23 cellular contexts compared by ENCODE assay signal in the genomic region with DNA sequence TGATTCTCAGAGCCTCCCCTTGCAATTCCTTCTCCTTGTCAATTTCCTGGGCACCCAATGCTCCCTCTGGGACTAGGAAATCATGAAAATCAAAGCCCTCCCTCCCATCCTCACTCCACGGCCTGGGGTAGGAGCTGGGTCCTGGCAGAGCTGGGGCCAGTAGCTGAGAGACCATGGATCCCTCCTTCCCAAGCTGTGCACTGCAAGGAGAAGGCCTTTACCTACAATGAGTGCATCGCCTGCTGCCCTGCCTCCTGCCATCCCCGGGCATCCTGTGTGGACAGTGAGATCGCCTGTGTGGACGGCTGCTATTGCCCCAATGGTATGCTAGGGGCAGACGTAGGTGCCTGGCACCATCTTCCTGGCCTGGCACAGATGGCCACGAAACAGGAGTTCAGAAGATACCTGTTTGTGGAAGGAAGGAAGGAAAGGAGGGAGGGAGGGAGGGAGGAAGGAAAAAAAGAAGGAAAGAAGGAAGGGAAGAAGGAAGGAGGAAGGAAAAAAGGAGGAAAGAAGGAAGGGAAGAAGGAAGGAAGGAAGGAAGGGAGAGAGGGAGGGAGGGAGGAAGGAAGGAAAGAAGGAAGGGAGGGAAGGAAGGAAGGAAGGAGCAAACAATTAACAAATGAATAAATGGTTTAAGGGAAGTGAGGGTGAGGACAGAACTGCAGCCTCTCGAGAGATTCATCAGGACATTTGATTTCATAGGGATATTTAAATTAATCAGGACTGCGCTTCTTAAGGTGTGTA. TPM values are rescaled to one million over a fixed set of nuclear protein-coding genes. Genes with fewer than 3 reads are reported as not detected.
"Had no signal": no experiment of that assay in that cellular context is flagged by ENCODE, and none has a peak within 500 bp of the region (broad histone marks: within the 10 kb centered on the region; RNA-seq: fewer than 3 reads in every experiment).

No MANE protein-coding gene starts in this region.

- ATAC-seq: esophagus mucosa; gastrocnemius medialis; stimulated activated memory B cell treated with anti-CD40 and anti-IgM and Interleukin-4, amounts not matched to agents 10 μg/mL and 1 μg/mL and 100 μg/mL, for 72 hours; upper lobe of right lung had no signal

- H3K4me3 ChIP-seq: gastrocnemius medialis, hepatocyte, lung, neural progenitor cell, prostate gland, right atrium auricular region, skin epidermis, spleen, thoracic aorta, transverse colon, upper lobe of right lung, vagina had no signal

- H3K27ac ChIP-seq: epithelial cell of prostate, gastrocnemius medialis, hepatocyte, neural progenitor cell, prostate gland, right atrium auricular region, skin epidermis, spleen, thoracic aorta, transverse colon, upper lobe of right lung, vagina had no signal

- H3K4me1 ChIP-seq: gastrocnemius medialis, neural progenitor cell, prostate gland, right atrium auricular region, spleen, transverse colon, upper lobe of right lung, vagina had no signal

- H3K9me3 ChIP-seq: gastrocnemius medialis, prostate gland, right atrium auricular region, spleen, thoracic aorta, transverse colon, upper lobe of right lung, vagina had no signal

- DNase-seq: effector CD8-positive, alpha-beta T cell; foreskin fibroblast; gastrocnemius medialis; nucleus accumbens; spleen; stimulated activated CD4-positive, alpha-beta T cell treated with anti-CD3 and anti-CD28 coated beads, Interleukin-4, amount 100 ng/mL, for 4 hours; transverse colon; upper lobe of right lung had no signal

- H3K27me3 ChIP-seq: gastrocnemius medialis, hepatocyte, neural progenitor cell, right atrium auricular region, transverse colon, upper lobe of right lung, vagina had no signal

- H3K36me3 ChIP-seq: gastrocnemius medialis, neural progenitor cell, prostate gland, right atrium auricular region, spleen, thoracic aorta, transverse colon, upper lobe of right lung, vagina had no signal

RNA-seq across cellular contexts. Expression of gene OTOG, which starts 12.5 kb away (rescaled TPM):
- total RNA-seq: esophagus mucosa, gastrocnemius medialis, glomerular endothelial cell, liver, mononuclear cell, osteocyte, right atrium auricular region, spleen, thoracic aorta, transverse colon, upper lobe of right lung, vagina had no signal
- polyA plus RNA-seq: liver, lung, spleen had no signal

RNA-seq across cellular contexts. Expression of gene USH1C, which starts 15.3 kb away (rescaled TPM):
- total RNA-seq: glomerular endothelial cell, mononuclear cell, osteocyte, prostate gland, right atrium auricular region, spleen, upper lobe of right lung, vagina had no signal
